ENCODE assay signal across 8 cellular contexts in the genomic region with DNA sequence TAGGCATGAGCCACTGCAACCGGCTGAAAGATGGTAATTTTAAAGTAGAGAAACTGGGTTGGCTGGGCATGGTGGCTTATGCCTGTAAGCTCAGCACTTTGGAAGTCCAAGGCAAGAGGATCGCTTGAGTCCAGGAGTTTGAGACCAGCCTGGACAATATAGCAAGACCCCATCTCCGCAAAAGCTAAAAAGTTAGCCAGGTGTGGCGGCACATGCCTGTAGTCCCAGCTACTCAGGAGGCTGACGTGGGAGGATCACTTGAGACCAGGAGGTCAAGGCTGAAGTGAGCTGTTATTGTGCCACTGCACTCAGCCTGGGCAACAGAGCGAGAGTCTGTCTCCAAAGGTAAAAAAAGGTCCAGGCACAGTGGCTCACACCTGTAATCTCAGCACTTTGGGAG. TPM values are rescaled to one million over a fixed set of nuclear protein-coding genes. Genes with fewer than 3 reads are reported as not detected.
DNase-seq lines count a peak whose midpoint lies in the region; ATAC-seq, FAIRE-seq and TF ChIP-seq lines count a peak whose summit lies in the region.
"Not testable (repeated sequence)": the region's sequence is repeated elsewhere in the genome, so short reads cannot be mapped to it uniquely, and the experiment has no call there.

No MANE protein-coding gene starts in this region.

- not testable (repeated sequence) for TF ChIP-seq EP300 in HepG2 (IDR thresholded peaks at IDR 0.05; ENCODE audit: low read depth in 2 of 2, low read length in 2 of 2); HepG2 (CRISPR knock-in tag; IDR thresholded peaks at IDR 0.05; ENCODE audit: borderline replicate concordance)

- not testable (repeated sequence) for H3K36me3 ChIP-seq in BLaER1 treated with 17β-estradiol and CSF1 and Interleukin-3, amounts not matched to agents 10 nM and 100 nM; HEK293 (ENCODE audit: control insufficient read depth in 2 of 2, insufficient read depth in 1 of 2, low read length in 2 of 2); HepG2 (replicated peaks in 1 of 2; ENCODE audit: control insufficient read depth in 1 of 2, insufficient read depth in 2 of 2, low read length in 2 of 2); thyroid gland
- H3K36me3 ChIP-seq in WERI-Rb-1 = peaks cover 12% of the 10 kb centered on the region

- CTCF ChIA-PET in HEK293 (lab: Yijun Ruan, JAX) = interaction anchor here (0.8 kb wide), 1 partner anchor 93 kb away, joined by 3 read pairs; no protein-coding TSS in a partner anchor
- CTCF ChIA-PET in HepG2 (lab: Yijun Ruan, JAX; ENCODE audit: low intra/inter-chr PET ratio, low total read pairs) = not testable (repeated sequence)

- not testable (repeated sequence) for H3K27me3 ChIP-seq in BLaER1 treated with 17β-estradiol and CSF1 and Interleukin-3, amounts not matched to agents 10 nM and 100 nM; WERI-Rb-1 (ENCODE audit: insufficient read depth, low read depth, severe bottlenecking); HepG2 (ENCODE audit: control insufficient read depth in 1 of 2, insufficient read depth in 2 of 2, low read length in 2 of 2); thyroid gland

- not testable (repeated sequence) for DNase-seq in WERI-Rb-1; HepG2 (ENCODE audit: low spot score); nephron progenitor cell
- peak; percentile 9 for DNase-seq in Right ventricle myocardium superior
- peak in 1 of 2 donors; percentile 45 for DNase-seq in thyroid gland

- not testable (repeated sequence) for H3K36me3 Mint-ChIP-seq in activated naive CD8-positive, alpha-beta T cell
- peaks cover 13% of the 10 kb centered on the region for H3K36me3 Mint-ChIP-seq in nephron progenitor cell (ENCODE audit: low read depth)

- peaks cover 15% of the 10 kb centered on the region for H3K79me2 ChIP-seq in HepG2 (ENCODE audit: insufficient read depth, low read length)

- H3K27ac Mint-ChIP-seq in activated naive CD8-positive, alpha-beta T cell = peak overlapping the region; percentile 75
- peak overlapping the region; percentile 51 for H3K27ac Mint-ChIP-seq in nephron progenitor cell

- TF ChIP-seq CTCF in HEK293 (tag by site-specific recombination; IDR thresholded peaks at IDR 0.05); WERI-Rb-1 (IDR thresholded peaks at IDR 0.05; ENCODE audit: low read depth, low read length); HepG2 (CRISPR knock-in tag; IDR thresholded peaks at IDR 0.05); nephron progenitor cell (IDR thresholded peaks at IDR 0.05); thyroid gland (IDR thresholded peaks at IDR 0.05): not testable (repeated sequence)

- peaks cover 45 to 65% (median 55%) of the 10 kb centered on the region in 10 experiments for H3K4me1 ChIP-seq in BLaER1 treated with 17β-estradiol and CSF1 and Interleukin-3, amounts not matched to agents 10 nM and 100 nM
- not testable (repeated sequence) for H3K4me1 ChIP-seq in HEK293 (ENCODE audit: control insufficient read depth, insufficient read depth, low read length)
- H3K4me1 ChIP-seq in HepG2 (ENCODE audit: insufficient read depth, low read length) (peaks cover 26% of the 10 kb centered on the region), thyroid gland (peaks cover 59 to 63% of the 10 kb centered on the region in 2 donors)

- not testable (repeated sequence) for H3K27me3 Mint-ChIP-seq in activated naive CD8-positive, alpha-beta T cell; nephron progenitor cell (ENCODE audit: low read depth, poor library complexity)

- 80% methylated on average over 6 of the region's 6 CpGs for WGBS in HepG2 (ENCODE audit: low lambda C conversion rate)
- WGBS in thyroid gland, 2 donors = 83 to 89% methylated on average over 6 of the region's 6 CpGs

- in situ Hi-C loops in HepG2 (cut with HindIII; ENCODE audit: extremely low pct_ligation_motif_present, low pct_unique_long_range_greater_than_20kb) = not testable (repeated sequence)

- not testable (repeated sequence) for H3K9me3 ChIP-seq in BLaER1 treated with 17β-estradiol and CSF1 and Interleukin-3, amounts not matched to agents 10 nM and 100 nM (replicated peaks in 1 of 11); HEK293 (ENCODE audit: control insufficient read depth, insufficient read depth, low read depth, low read length); WERI-Rb-1 (ENCODE audit: severe bottlenecking); HepG2 (ENCODE audit: low read length); thyroid gland

- not testable (repeated sequence) for TF ChIP-seq RAD21 in HepG2 (CRISPR knock-in tag; IDR thresholded peaks at IDR 0.05)

- H2AFZ ChIP-seq in HepG2 (ENCODE audit: low read length) = not testable (repeated sequence)

- H3K4me3 Mint-ChIP-seq in activated naive CD8-positive, alpha-beta T cell = peak overlapping the region; percentile 5
- H3K4me3 Mint-ChIP-seq in nephron progenitor cell = not testable (repeated sequence)

- not testable (repeated sequence) for ATAC-seq in Right ventricle myocardium superior (ENCODE audit: poor library complexity); HepG2

- not testable (repeated sequence) for TF ChIP-seq POLR2A in HepG2 (IDR thresholded peaks at IDR 0.05; ENCODE audit: insufficient read depth in 1 of 2, low read depth in 2 of 2, low read length in 2 of 2); thyroid gland (IDR thresholded peaks at IDR 0.05)

- intact Hi-C loops in Right ventricle myocardium superior (cut with DNase I); HepG2 (cut with micrococcal nuclease; ENCODE audit: unreplicated experiment); thyroid gland (cut with DNase I): not testable (repeated sequence)

- H3K4me3 ChIP-seq in BLaER1 treated with 17β-estradiol and CSF1 and Interleukin-3, amounts not matched to agents 10 nM and 100 nM; HEK293 (ENCODE audit: low read depth, low read length); WERI-Rb-1 (ENCODE audit: low read depth, low read length); HepG2 (replicated peaks in 1 of 3; ENCODE audit: insufficient read depth in 1 of 3, low read depth in 2 of 3, low read length in 3 of 3); thyroid gland (replicated peaks in 1 of 3): not testable (repeated sequence)

- POLR2A ChIA-PET in HEK293 (lab: Yijun Ruan, JAX) = not testable (repeated sequence)
- POLR2A ChIA-PET in HepG2 (lab: Yijun Ruan, JAX) = interaction anchor here (4.6 kb wide), 1 partner anchor 11 kb away, joined by 45 read pairs; no protein-coding TSS in a partner anchor

- BruUV-seq in HepG2 (replicated peaks; lab: Mats Ljungman, UMichigan) = not testable (repeated sequence)

- H3K4me1 Mint-ChIP-seq in activated naive CD8-positive, alpha-beta T cell (ENCODE audit: low read depth) = peaks cover 56% of the 10 kb centered on the region
- peaks cover 29% of the 10 kb centered on the region for H3K4me1 Mint-ChIP-seq in nephron progenitor cell

- H3K9me3 Mint-ChIP-seq in activated naive CD8-positive, alpha-beta T cell (ENCODE audit: low read depth); nephron progenitor cell: not testable (repeated sequence)

- H3K9ac ChIP-seq in BLaER1 treated with 17β-estradiol and CSF1 and Interleukin-3, amounts not matched to agents 10 nM and 100 nM = peak overlapping the region in 6 of 11 experiments; percentile 6 to 50 (median 26); a peak in 4 of 22 replicates
- H3K9ac ChIP-seq in HepG2 (ENCODE audit: insufficient read depth, low read depth, low read length) = not testable (repeated sequence)

- not testable (repeated sequence) for H4K20me1 ChIP-seq in BLaER1 treated with 17β-estradiol and CSF1 and Interleukin-3, amounts not matched to agents 10 nM and 100 nM; HepG2 (ENCODE audit: insufficient read depth, low read length)

- H3K4me2 ChIP-seq in BLaER1 treated with 17β-estradiol and CSF1 and Interleukin-3, amounts not matched to agents 10 nM and 100 nM = peak overlapping the region; percentile 25 to 58 (median 44)
- not testable (repeated sequence) for H3K4me2 ChIP-seq in HepG2 (ENCODE audit: low read depth, low read length)

- not testable (repeated sequence) for FAIRE-seq in HepG2 (lab: Jason Lieb, UNC)

- H3K27ac ChIP-seq in BLaER1 treated with 17β-estradiol and CSF1 and Interleukin-3, amounts not matched to agents 10 nM and 100 nM = peak overlapping the region in 6 of 11 experiments; percentile 20 to 47 (median 30); a peak in 4 of 22 replicates
- H3K27ac ChIP-seq in HEK293 (ENCODE audit: extremely low read depth, low read depth, low read length); HepG2 (ENCODE audit: extremely low read length, insufficient read depth, low read length): not testable (repeated sequence)
- peak overlapping the region; percentile 99 for H3K27ac ChIP-seq in WERI-Rb-1
- peak overlapping the region; percentile 91 to 99 (median 98) for H3K27ac ChIP-seq in thyroid gland

RNA-seq across cellular contexts. Expression of gene GMEB2, which starts 4.1 kb away (rescaled TPM):
- 5.5 TPM for total RNA-seq in Right ventricle myocardium superior
- total RNA-seq in HepG2 (2016; rRNA removed; fragmentation: Illumina TruSeq; extraction: Trizol) = 11.6 and 12.4 TPM in 2 replicates
- total RNA-seq in HepG2 (2016; cell fraction: cytosol; rRNA removed; fragmentation: Illumina TruSeq; extraction: Trizol; ENCODE audit: low read depth) = 2.2 and 2.3 TPM in 2 replicates
- 9.6 and 12.4 TPM in 2 replicates for total RNA-seq in HepG2 (2016; cell fraction: insoluble cytoplasmic fraction; rRNA removed; fragmentation: Illumina TruSeq; extraction: Trizol)
- 6.9 and 7.8 TPM in 2 replicates for total RNA-seq in HepG2 (2016; cell fraction: membrane; rRNA removed; fragmentation: Illumina TruSeq; extraction: Trizol)
- total RNA-seq in HepG2 (2016; cell fraction: nucleus; rRNA removed; fragmentation: Illumina TruSeq; extraction: Trizol) = 7.8 and 10.3 TPM in 2 replicates
- 10.6 and 11.5 TPM in 2 replicates for polyA plus RNA-seq in HepG2 (2011; rRNA removed)
- polyA plus RNA-seq in HepG2 (2011; cell fraction: cytosol; rRNA removed) = 8.5 and 9.9 TPM in 2 replicates
- polyA plus RNA-seq in HepG2 (2011; cell fraction: nucleus; rRNA removed) = 20.2 and 24.4 TPM in 2 replicates
- polyA plus RNA-seq in HepG2 (2012) = 6.9 and 8.7 TPM in 2 replicates
- polyA plus RNA-seq in HepG2 (2016; cell fraction: cytosol; fragmentation: Illumina TruSeq; extraction: Trizol; ENCODE audit: low read depth) = 1.5 TPM in 2 replicates
- polyA plus RNA-seq in HepG2 (2016; cell fraction: insoluble cytoplasmic fraction; fragmentation: Illumina TruSeq; extraction: Trizol; ENCODE audit: low read depth) = 9.6 and 12.8 TPM in 2 replicates
- polyA plus RNA-seq in HepG2 (2016; cell fraction: membrane; fragmentation: Illumina TruSeq; extraction: Trizol; ENCODE audit: low read depth) = 3.9 and 4.4 TPM in 2 replicates
- 17.0 TPM in 2 replicates for polyA plus RNA-seq in HepG2 (2016; cell fraction: nucleus; fragmentation: Illumina TruSeq; extraction: Trizol; ENCODE audit: insufficient read depth, low read depth)
- 9.4 and 15.1 TPM in 2 replicates for polyA minus RNA-seq in HepG2 (2011; rRNA and poly(A)+ RNA removed; ENCODE audit: low replicate concordance)
- 6.5 and 6.7 TPM in 2 replicates for polyA minus RNA-seq in HepG2 (2011; cell fraction: cytosol; rRNA and poly(A)+ RNA removed)
- 5.6 and 6.2 TPM in 2 replicates for polyA minus RNA-seq in HepG2 (2011; cell fraction: nucleus; rRNA and poly(A)+ RNA removed)
- total RNA-seq in thyroid gland = 10 to 100 TPM; 23.1 to 34.9 (median 29.9) TPM

RNA-seq across cellular contexts. Expression of gene STMN3, which starts 22.3 kb away (rescaled TPM):
- total RNA-seq in Right ventricle myocardium superior (4.3 TPM), HepG2 (2016; rRNA removed; fragmentation: Illumina TruSeq; extraction: Trizol) (28.1 and 48.3 TPM in 2 replicates), thyroid gland (10 to 100 TPM; 53.7 to 84.0 (median 66.1) TPM)
- 9.7 and 10.6 TPM in 2 replicates for total RNA-seq in HepG2 (2016; cell fraction: cytosol; rRNA removed; fragmentation: Illumina TruSeq; extraction: Trizol; ENCODE audit: low read depth)
- total RNA-seq in HepG2 (2016; cell fraction: insoluble cytoplasmic fraction; rRNA removed; fragmentation: Illumina TruSeq; extraction: Trizol) = 26.7 and 50.6 TPM in 2 replicates
- 20.0 and 20.9 TPM in 2 replicates for total RNA-seq in HepG2 (2016; cell fraction: membrane; rRNA removed; fragmentation: Illumina TruSeq; extraction: Trizol)
- 36.8 and 43.1 TPM in 2 replicates for total RNA-seq in HepG2 (2016; cell fraction: nucleus; rRNA removed; fragmentation: Illumina TruSeq; extraction: Trizol)
- 21.0 and 28.5 TPM in 2 replicates for polyA plus RNA-seq in HepG2 (2011; rRNA removed)
- 22.7 and 33.5 TPM in 2 replicates for polyA plus RNA-seq in HepG2 (2011; cell fraction: cytosol; rRNA removed)
- 98.2 and 123 TPM in 2 replicates for polyA plus RNA-seq in HepG2 (2011; cell fraction: nucleus; rRNA removed)
- 13.1 and 18.3 TPM in 2 replicates for polyA plus RNA-seq in HepG2 (2012)
- polyA plus RNA-seq in HepG2 (2016; cell fraction: cytosol; fragmentation: Illumina TruSeq; extraction: Trizol; ENCODE audit: low read depth) = 10.7 and 12.2 TPM in 2 replicates
- 28.3 and 29.5 TPM in 2 replicates for polyA plus RNA-seq in HepG2 (2016; cell fraction: insoluble cytoplasmic fraction; fragmentation: Illumina TruSeq; extraction: Trizol; ENCODE audit: low read depth)
- polyA plus RNA-seq in HepG2 (2016; cell fraction: membrane; fragmentation: Illumina TruSeq; extraction: Trizol; ENCODE audit: low read depth) = 16.2 and 16.7 TPM in 2 replicates
- 84.0 and 90.0 TPM in 2 replicates for polyA plus RNA-seq in HepG2 (2016; cell fraction: nucleus; fragmentation: Illumina TruSeq; extraction: Trizol; ENCODE audit: insufficient read depth, low read depth)
- 1.7 and 23.2 TPM in 2 replicates for polyA minus RNA-seq in HepG2 (2011; rRNA and poly(A)+ RNA removed; ENCODE audit: low replicate concordance)
- polyA minus RNA-seq in HepG2 (2011; cell fraction: cytosol; rRNA and poly(A)+ RNA removed) = 8.5 and 11.0 TPM in 2 replicates
- 3.3 and 5.6 TPM in 2 replicates for polyA minus RNA-seq in HepG2 (2011; cell fraction: nucleus; rRNA and poly(A)+ RNA removed)

RNA-seq across cellular contexts. Expression of gene RTEL1, which starts 27.2 kb away (rescaled TPM):
- 7.3 TPM for total RNA-seq in Right ventricle myocardium superior
- 10.9 and 21.8 TPM in 2 replicates for total RNA-seq in HepG2 (2016; rRNA removed; fragmentation: Illumina TruSeq; extraction: Trizol)
- 1.6 and 2.4 TPM in 2 replicates for total RNA-seq in HepG2 (2016; cell fraction: cytosol; rRNA removed; fragmentation: Illumina TruSeq; extraction: Trizol; ENCODE audit: low read depth)
- total RNA-seq in HepG2 (2016; cell fraction: insoluble cytoplasmic fraction; rRNA removed; fragmentation: Illumina TruSeq; extraction: Trizol) = 8.3 and 23.6 TPM in 2 replicates
- total RNA-seq in HepG2 (2016; cell fraction: membrane; rRNA removed; fragmentation: Illumina TruSeq; extraction: Trizol) = 4.7 and 6.3 TPM in 2 replicates
- total RNA-seq in HepG2 (2016; cell fraction: nucleus; rRNA removed; fragmentation: Illumina TruSeq; extraction: Trizol) = 34.3 and 37.2 TPM in 2 replicates
- 29.5 and 36.4 TPM in 2 replicates for polyA plus RNA-seq in HepG2 (2011; rRNA removed)
- 3.8 and 9.1 TPM in 2 replicates for polyA plus RNA-seq in HepG2 (2011; cell fraction: cytosol; rRNA removed)
- polyA plus RNA-seq in HepG2 (2011; cell fraction: nucleus; rRNA removed) = 268 and 385 TPM in 2 replicates
- 16.7 and 17.6 TPM in 2 replicates for polyA plus RNA-seq in HepG2 (2012)
- polyA plus RNA-seq in HepG2 (2016; cell fraction: cytosol; fragmentation: Illumina TruSeq; extraction: Trizol; ENCODE audit: low read depth) = 1.9 TPM in 2 replicates
- polyA plus RNA-seq in HepG2 (2016; cell fraction: insoluble cytoplasmic fraction; fragmentation: Illumina TruSeq; extraction: Trizol; ENCODE audit: low read depth) = 8.6 and 15.7 TPM in 2 replicates
- 4.9 and 5.5 TPM in 2 replicates for polyA plus RNA-seq in HepG2 (2016; cell fraction: membrane; fragmentation: Illumina TruSeq; extraction: Trizol; ENCODE audit: low read depth)
- 117 and 129 TPM in 2 replicates for polyA plus RNA-seq in HepG2 (2016; cell fraction: nucleus; fragmentation: Illumina TruSeq; extraction: Trizol; ENCODE audit: insufficient read depth, low read depth)
- 47.6 and 86.8 TPM in 2 replicates for polyA minus RNA-seq in HepG2 (2011; rRNA and poly(A)+ RNA removed; ENCODE audit: low replicate concordance)
- polyA minus RNA-seq in HepG2 (2011; cell fraction: cytosol; rRNA and poly(A)+ RNA removed) = 5.5 and 5.7 TPM in 2 replicates
- polyA minus RNA-seq in HepG2 (2011; cell fraction: nucleus; rRNA and poly(A)+ RNA removed) = 78.0 and 85.2 TPM in 2 replicates
- 10 to 100 TPM; 14.1 to 87.4 (median 54.2) TPM for total RNA-seq in thyroid gland

RNA-seq across cellular contexts. Expression of gene HELZ2, which starts 56.9 kb away (rescaled TPM):
- total RNA-seq in Right ventricle myocardium superior (9.7 TPM), HepG2 (2016; rRNA removed; fragmentation: Illumina TruSeq; extraction: Trizol) (8.4 and 10.1 TPM in 2 replicates), thyroid gland (10 to 100 TPM; 24.3 to 45.5 (median 36.0) TPM)
- 1.7 and 2.1 TPM in 2 replicates for total RNA-seq in HepG2 (2016; cell fraction: cytosol; rRNA removed; fragmentation: Illumina TruSeq; extraction: Trizol; ENCODE audit: low read depth)
- total RNA-seq in HepG2 (2016; cell fraction: insoluble cytoplasmic fraction; rRNA removed; fragmentation: Illumina TruSeq; extraction: Trizol) = 6.8 and 10.0 TPM in 2 replicates
- total RNA-seq in HepG2 (2016; cell fraction: membrane; rRNA removed; fragmentation: Illumina TruSeq; extraction: Trizol) = 2.8 and 4.3 TPM in 2 replicates
- total RNA-seq in HepG2 (2016; cell fraction: nucleus; rRNA removed; fragmentation: Illumina TruSeq; extraction: Trizol) = 12.8 and 18.4 TPM in 2 replicates
- 9.6 and 16.1 TPM in 2 replicates for polyA plus RNA-seq in HepG2 (2011; rRNA removed)
- 4.5 and 6.0 TPM in 2 replicates for polyA plus RNA-seq in HepG2 (2011; cell fraction: cytosol; rRNA removed)
- polyA plus RNA-seq in HepG2 (2011; cell fraction: nucleus; rRNA removed) = 39.6 and 48.2 TPM in 2 replicates
- 12.3 and 14.4 TPM in 2 replicates for polyA plus RNA-seq in HepG2 (2012)
- 0.26 and 0.46 TPM in 2 replicates for polyA plus RNA-seq in HepG2 (2016; cell fraction: cytosol; fragmentation: Illumina TruSeq; extraction: Trizol; ENCODE audit: low read depth)
- 5.2 and 6.9 TPM in 2 replicates for polyA plus RNA-seq in HepG2 (2016; cell fraction: insoluble cytoplasmic fraction; fragmentation: Illumina TruSeq; extraction: Trizol; ENCODE audit: low read depth)
- 0.43 and 0.84 TPM in 2 replicates for polyA plus RNA-seq in HepG2 (2016; cell fraction: membrane; fragmentation: Illumina TruSeq; extraction: Trizol; ENCODE audit: low read depth)
- polyA plus RNA-seq in HepG2 (2016; cell fraction: nucleus; fragmentation: Illumina TruSeq; extraction: Trizol; ENCODE audit: insufficient read depth, low read depth) = 17.4 and 18.8 TPM in 2 replicates
- polyA minus RNA-seq in HepG2 (2011; rRNA and poly(A)+ RNA removed; ENCODE audit: low replicate concordance) = 33.2 and 74.9 TPM in 2 replicates
- 41.7 and 42.0 TPM in 2 replicates for polyA minus RNA-seq in HepG2 (2011; cell fraction: cytosol; rRNA and poly(A)+ RNA removed)
- polyA minus RNA-seq in HepG2 (2011; cell fraction: nucleus; rRNA and poly(A)+ RNA removed) = 35.3 and 47.0 TPM in 2 replicates
